Comparison of ENCODE assay signal across 8 cellular contexts in the genomic region with DNA sequence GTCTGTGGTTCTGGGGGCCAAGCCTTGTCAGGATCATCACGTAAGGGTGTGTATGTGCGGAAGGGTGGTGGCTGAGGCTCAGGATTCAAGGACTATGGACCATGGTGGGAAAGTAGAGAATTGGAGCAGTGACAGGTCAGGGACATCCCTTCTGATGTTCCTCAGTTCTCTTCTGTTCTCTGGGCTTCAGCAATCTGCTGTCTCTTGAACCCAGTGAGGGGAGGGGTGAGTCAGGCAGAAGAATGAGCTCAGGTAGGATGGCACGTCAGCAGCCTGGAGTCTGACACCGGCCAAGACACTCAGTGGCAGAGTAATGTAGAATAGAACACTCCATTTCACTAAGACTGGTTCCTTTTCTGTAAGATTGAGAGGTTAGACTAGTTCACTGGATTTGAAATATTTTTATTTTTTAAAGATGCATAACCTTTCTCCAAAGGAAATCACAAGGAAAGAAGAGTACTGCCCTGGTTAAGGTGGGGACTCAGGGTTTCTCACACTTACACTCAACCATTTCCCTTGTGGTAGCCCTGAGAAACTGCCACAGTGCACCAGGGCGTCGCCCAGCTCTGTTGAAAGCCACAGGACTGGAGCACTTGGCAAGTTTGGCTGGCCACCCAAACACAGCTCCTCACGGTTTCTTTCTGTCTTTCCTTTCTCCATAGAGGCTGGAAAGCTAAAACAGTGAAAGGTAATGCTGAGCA. TPM values are rescaled to one million over a fixed set of nuclear protein-coding genes. Genes with fewer than 3 reads are reported as not detected.
DNase-seq lines count a peak whose midpoint lies in the region; ATAC-seq lines count a peak whose summit lies in the region.

No MANE protein-coding gene starts in this region.

- DNase-seq in activated naive CD4-positive, alpha-beta T cell treated with Interleukin-2 at 50 U/mL for 16 hours = peak; percentile 42
- DNase-seq in activated naive CD4-positive, alpha-beta T cell treated with anti-CD3 and anti-CD28 coated beads, Interleukin-2, amount 50 U/mL, for 16 hours = no peak
- peak; percentile 67 for DNase-seq in NCI-H69 (lab: John Stamatoyannopoulos, UW)
- DNase-seq in right cardiac atrium = peak in 1 of 3 donors; percentile 77
- no peak for DNase-seq in nucleus accumbens (lab: John Stamatoyannopoulos, UW)

- WGBS in right cardiac atrium = 51% methylated on average over 7 of the region's 7 CpGs

- no peaks in the 10 kb centered on the region for H3K36me3 Mint-ChIP-seq in activated naive CD8-positive, alpha-beta T cell

- H3K9me3 ChIP-seq in right cardiac atrium (ENCODE audit: control insufficient read depth, low read length) = no peaks in the 10 kb centered on the region
- H3K9me3 ChIP-seq in stomach smooth muscle (ENCODE audit: control insufficient read depth in 2 of 2, low read length in 2 of 2) = no peaks in the 10 kb centered on the region

- no peaks in the 10 kb centered on the region for H3K36me3 ChIP-seq in stomach smooth muscle (ENCODE audit: control insufficient read depth in 2 of 2, insufficient read depth in 2 of 2, low read length in 2 of 2)

- H3K9me3 Mint-ChIP-seq in activated naive CD8-positive, alpha-beta T cell (ENCODE audit: low read depth) = no peaks in the 10 kb centered on the region

- H3K4me1 Mint-ChIP-seq in activated naive CD8-positive, alpha-beta T cell (ENCODE audit: low read depth) = peaks cover 47% of the 10 kb centered on the region

- H3K27ac ChIP-seq in right cardiac atrium (ENCODE audit: low read length) (peak overlapping the region; percentile 80), stomach smooth muscle (ENCODE audit: low read length) (peak overlapping the region; percentile 87)

- no peak overlapping the region for H3K4me3 ChIP-seq in right cardiac atrium (ENCODE audit: low read length)
- H3K4me3 ChIP-seq in stomach smooth muscle (ENCODE audit: low read length in 2 of 2) = peak overlapping the region in 1 of 2 donors; percentile 61

- H3K27ac Mint-ChIP-seq in activated naive CD8-positive, alpha-beta T cell = peak overlapping the region; percentile 35

- H3K27me3 ChIP-seq in right cardiac atrium (ENCODE audit: control insufficient read depth, insufficient read depth) (no peaks in the 10 kb centered on the region), stomach smooth muscle (ENCODE audit: control insufficient read depth in 1 of 2, insufficient read depth in 2 of 2, low read length in 2 of 2) (no peaks in the 10 kb centered on the region)

- H3K4me3 Mint-ChIP-seq in activated naive CD8-positive, alpha-beta T cell = peak overlapping the region; percentile 37

- peak overlapping the region; percentile 44 to 64 for H3K9ac ChIP-seq in stomach smooth muscle (ENCODE audit: low read length in 2 of 2)

- peaks cover 22% of the 10 kb centered on the region for H3K4me1 ChIP-seq in right cardiac atrium (ENCODE audit: control insufficient read depth, insufficient read depth, low read length)
- peaks cover 44% of the 10 kb centered on the region for H3K4me1 ChIP-seq in stomach smooth muscle (ENCODE audit: control insufficient read depth, insufficient read depth, low read length)

- ATAC-seq in right cardiac atrium = peak; percentile 24 to 30
- ATAC-seq in HG03565 (IDR thresholded peaks at IDR 0.05; ENCODE audit: unreplicated experiment) = no peak

- intact Hi-C loops in right cardiac atrium (cut with DNase I) = loop anchor here in 1 of 4 donors (5.0 kb wide), 1 partner anchor 150 kb away; no protein-coding TSS in a partner anchor

- no peaks in the 10 kb centered on the region for H3K27me3 Mint-ChIP-seq in activated naive CD8-positive, alpha-beta T cell

RNA-seq across cellular contexts. Expression of a gene that starts 23.2 kb away (rescaled TPM):
- 100 to 1,000 TPM in 1 of 4 donors, 10 to 100 TPM in 3; 92.1 to 115 (median 95.1) TPM for total RNA-seq in right cardiac atrium
- 62.9 TPM for polyA plus RNA-seq in right cardiac atrium

Comparison
In these comparisons a context has a peak if more than half of its experiments do, and no peak if none do; other contexts are left out.
1. DNase-seq: peak in activated naive CD4-positive, alpha-beta T cell treated with Interleukin-2 at 50 U/mL for 16 hours (single experiment) and NCI-H69 (single experiment); none in activated naive CD4-positive, alpha-beta T cell treated with anti-CD3 and anti-CD28 coated beads, Interleukin-2, amount 50 U/mL, for 16 hours (single experiment) and nucleus accumbens (0 of 56).